In genomic region chr3:121690777-121691405, GRCh38 we compare ENCODE assay signal across 11 cellular contexts. TPM values are rescaled to one million over a fixed set of nuclear protein-coding genes. Genes with fewer than 3 reads are reported as not detected.
DNase-seq lines count a peak whose midpoint lies in the region; ATAC-seq, FAIRE-seq and TF ChIP-seq lines count a peak whose summit lies in the region.
"Had no signal": no experiment of that assay in that cellular context is flagged by ENCODE, and none has a peak within 500 bp of the region (broad histone marks: within the 10 kb centered on the region; RNA-seq: fewer than 3 reads in every experiment).

No MANE protein-coding gene starts in this region.

- TF ChIP-seq EP300 in GM12878 (IDR thresholded peaks at IDR 0.05; ENCODE audit: borderline replicate concordance in 1 of 2, control insufficient read depth in 1 of 2, low read depth in 2 of 2, low read length in 2 of 2) = no peak

- H3K9ac ChIP-seq in GM12878 (ENCODE audit: control insufficient read depth, insufficient read depth, low read length) = no peak overlapping the region

- peaks cover 2 to 8% of the 10 kb centered on the region in 2 experiments for H3K36me3 ChIP-seq in GM12878 (ENCODE audit: control insufficient read depth in 2 of 2, insufficient read depth in 2 of 2, low read length in 1 of 2)

- H2AFZ ChIP-seq in GM12878 (ENCODE audit: control insufficient read depth, low read depth, low read length) = no peak overlapping the region

- no peaks in the 10 kb centered on the region for H3K79me2 ChIP-seq in GM12878 (ENCODE audit: control insufficient read depth, insufficient read depth, low read length)

- ATAC-seq in GM18508 (IDR thresholded peaks at IDR 0.05; ENCODE audit: insufficient read depth, unreplicated experiment) (peak; percentile 79), GM19463 (IDR thresholded peaks at IDR 0.05; ENCODE audit: unreplicated experiment) (peak; percentile 86), HG03354 (IDR thresholded peaks at IDR 0.05; ENCODE audit: poor library complexity, severe bottlenecking, unreplicated experiment) (peak; percentile 82), GM12878 (peak; percentile 88), GM18505 (IDR thresholded peaks at IDR 0.05; ENCODE audit: unreplicated experiment) (no peak), HG02588 (IDR thresholded peaks at IDR 0.05; ENCODE audit: unreplicated experiment) (no peak)
- ATAC-seq: Panc1 had no signal

- RAD21 ChIA-PET in GM12878 (lab: Charles Lee; ENCODE audit: unreplicated experiment) = interaction anchor here (0.6 to 1.4 kb wide), 4 partner anchors 8 to 144 kb away, joined by 3 to 8 read pairs (median 3); no protein-coding TSS in a partner anchor

- no peaks in the 10 kb centered on the region for H4K20me1 ChIP-seq in GM12878 (ENCODE audit: control insufficient read depth, insufficient read depth)

- in situ Hi-C loops in GM12878 (cut with MboI) = no loop called here

- TF ChIP-seq RAD21 in GM12878 (IDR thresholded peaks at IDR 0.05; ENCODE audit: insufficient read depth, low read depth, low read length) = no peak

- H3K9me3 ChIP-seq in GM12878 (replicated peaks; ENCODE audit: control insufficient read depth, insufficient read depth, low read length) = no peaks in the 10 kb centered on the region

- H3K27me3 ChIP-seq in GM12878 (replicated peaks in 1 of 2; ENCODE audit: control insufficient read depth in 2 of 2, insufficient read depth in 2 of 2, low read length in 1 of 2) = no peaks in the 10 kb centered on the region

- FAIRE-seq in GM12878 (lab: Jason Lieb, UNC) = peak; percentile 23
- FAIRE-seq: TTC549 had no signal

- intact Hi-C loops in GM12878 (cut with micrococcal nuclease; ENCODE audit: unreplicated experiment) = no loop called here

- whole genome bisulfite sequencing in GM12878 (ENCODE audit: insufficient coverage, insufficient replicate concordance, low lambda C conversion rate, missing lambda C conversion rate) = 42% methylated on average over 2 of the region's 2 CpGs

- TF ChIP-seq CTCF in GM12878 (IDR thresholded peaks at IDR 0.05 in 2 of 3, conservative IDR thresholded peaks at IDR 0.05 in 1 of 3; ENCODE audit: control insufficient read depth in 2 of 3, extremely low read depth in 1 of 3, insufficient read depth in 1 of 3, low read depth in 3 of 3, low read length in 3 of 3) = no peak

- POLR2A ChIA-PET in GM12878 (lab: Charles Lee) = interaction anchor here (0.6 to 1.9 kb wide), 7 partner anchors 8 to 130 kb away, joined by 3 to 7 read pairs (median 4); partner anchors contain the start of gene HCLS1

- CTCF ChIA-PET in GM12878 (lab: Yijun Ruan, JAX) = interaction anchor here (0.7 to 3.1 kb wide), 7 partner anchors 9 to 566 kb away, joined by 3 to 9 read pairs (median 4); no protein-coding TSS in a partner anchor

- BruUV-seq in GM12878 (replicated peaks; lab: Mats Ljungman, UMichigan) = no TSS peak

- H3K4me1 ChIP-seq in GM12878 (ENCODE audit: control insufficient read depth, insufficient read depth, low read length) = peaks cover 14% of the 10 kb centered on the region

- TF ChIP-seq POLR2A in GM12878 (IDR thresholded peaks at IDR 0.05; ENCODE audit: low read depth, low read length) = no peak
- TF ChIP-seq POLR2A in GM18505 (IDR thresholded peaks at IDR 0.05; ENCODE audit: borderline replicate concordance, extremely low read depth, insufficient read depth, insufficient read length) = no peak

- H3K27ac ChIP-seq in GM12878 (ENCODE audit: control insufficient read depth, insufficient read depth) = peak overlapping the region; percentile 50; the same call in 1 of the 2 replicates

- DNase-seq in GM12878 (ENCODE audit: low read depth, low spot score) (peak; percentile 23), iPS-NIHi11 (ENCODE audit: low spot score) (no peak)
- DNase-seq: activated gamma-delta T cell, NCI-H1417 treated with DMSO at 0.1 percent for 48 hours had no signal

- no peak overlapping the region for H3K4me3 ChIP-seq in GM12878

- peak overlapping the region; percentile 23 for H3K4me2 ChIP-seq in GM12878 (ENCODE audit: control insufficient read depth, insufficient read depth)

- SMC1A ChIA-PET in GM12878 (lab: Charles Lee; ENCODE audit: uncharacterized antibody, unreplicated experiment) = interaction anchor here (0.6 to 4.4 kb wide), 13 partner anchors 9 to 329 kb away, joined by 3 to 26 read pairs (median 3); partner anchors contain the start of genes EAF2 and IQCB1

TF ChIP-seq in GM12878, 131 proteins besides CTCF, POLR2A, EP300 and RAD21 (continues in another document):
- TF ChIP-seq HDAC2 (IDR thresholded peaks at IDR 0.05) (no peak), KDM1A (IDR thresholded peaks at IDR 0.05; ENCODE audit: borderline replicate concordance) (no peak), CHD1 (IDR thresholded peaks at IDR 0.05; ENCODE audit: low read depth, low read length) (no peak), E2F8 (IDR thresholded peaks at IDR 0.05; ENCODE audit: low read depth, partially characterized antibody) (no peak), IRF3 (IDR thresholded peaks at IDR 0.05) (no peak), SREBF2 (IDR thresholded peaks at IDR 0.05; ENCODE audit: low read length) (no peak), MXI1 (IDR thresholded peaks at IDR 0.05; ENCODE audit: low read depth, low read length) (no peak), BMI1 (IDR thresholded peaks at IDR 0.05; ENCODE audit: borderline replicate concordance) (no peak), ZZZ3 (IDR thresholded peaks at IDR 0.05; ENCODE audit: control insufficient read depth, insufficient read length, low read depth) (no peak), EED (IDR thresholded peaks at IDR 0.05; ENCODE audit: low read depth) (no peak), SPI1 (IDR thresholded peaks at IDR 0.05; ENCODE audit: borderline replicate concordance, insufficient read depth, low read depth, low read length) (peak; percentile 34; the same call in 1 of the 2 replicates)

RNA-seq across cellular contexts. Expression of gene HCLS1, which starts 30.2 kb away (rescaled TPM):
- total RNA-seq in GM12878 (2013; cell fraction: nucleolus; rRNA removed) = 212 and 226 TPM in 2 replicates
- total RNA-seq in GM12878 (2014; rRNA removed) = 240 and 260 TPM in 2 replicates
- 212 and 221 TPM in 2 replicates for total RNA-seq in GM12878 (2014; rRNA removed; fragmentation: Illumina TruSeq; extraction: Trizol)
- total RNA-seq in GM12878 (2021) = 232 and 237 TPM in 2 replicates
- polyA plus RNA-seq in GM12878 (2011; ENCODE audit: low read depth) = 140 TPM
- 168 and 195 TPM in 2 replicates for polyA plus RNA-seq in GM12878 (2011; rRNA removed)
- polyA plus RNA-seq in GM12878 (2011; cell fraction: cytosol; rRNA removed) = 161 and 180 TPM in 2 replicates
- polyA plus RNA-seq in GM12878 (2011; cell fraction: nucleus; rRNA removed) = 255 and 288 TPM in 2 replicates
- 166 and 209 TPM in 2 replicates for polyA plus RNA-seq in GM12878 (2012)
- polyA plus RNA-seq in GM12878 (2014; fragmentation: Illumina TruSeq; extraction: Trizol) = 344 and 401 TPM in 2 replicates
- 10 to 100 TPM; 51.6 to 76.2 TPM for polyA plus RNA-seq in GM12878 (2014; fragmentation: Nextera tagmentation; extraction: Ambion mirVana)
- 225 and 226 TPM in 2 replicates for polyA plus RNA-seq in GM12878 (2014; rRNA removed)
- polyA plus RNA-seq in GM12878 (2016; fragmentation: Nextera tagmentation; extraction: Ambion mirVana) = 100 to 1,000 TPM; 271 to 303 TPM
- 156 and 160 TPM in 2 replicates for polyA minus RNA-seq in GM12878 (2011; rRNA and poly(A)+ RNA removed)
- 46.1 and 55.5 TPM in 2 replicates for polyA minus RNA-seq in GM12878 (2011; cell fraction: cytosol; rRNA and poly(A)+ RNA removed)
- polyA minus RNA-seq in GM12878 (2011; cell fraction: nucleus; rRNA and poly(A)+ RNA removed) = 64.2 and 97.4 TPM in 2 replicates

RNA-seq across cellular contexts. Expression of gene GOLGB1, which starts 58.6 kb away (rescaled TPM):
- total RNA-seq in GM12878 (2013; cell fraction: nucleolus; rRNA removed) = 54.1 and 61.2 TPM in 2 replicates
- 18.9 and 19.9 TPM in 2 replicates for total RNA-seq in GM12878 (2014; rRNA removed)
- 30.2 and 34.0 TPM in 2 replicates for total RNA-seq in GM12878 (2014; rRNA removed; fragmentation: Illumina TruSeq; extraction: Trizol)
- 24.7 and 26.7 TPM in 2 replicates for total RNA-seq in GM12878 (2021)
- 15.8 TPM for polyA plus RNA-seq in GM12878 (2011; ENCODE audit: low read depth)
- 18.8 and 25.7 TPM in 2 replicates for polyA plus RNA-seq in GM12878 (2011; rRNA removed)
- 10.1 and 11.1 TPM in 2 replicates for polyA plus RNA-seq in GM12878 (2011; cell fraction: cytosol; rRNA removed)
- 28.7 and 31.5 TPM in 2 replicates for polyA plus RNA-seq in GM12878 (2011; cell fraction: nucleus; rRNA removed)
- polyA plus RNA-seq in GM12878 (2012) = 20.3 and 23.3 TPM in 2 replicates
- 26.3 and 27.1 TPM in 2 replicates for polyA plus RNA-seq in GM12878 (2014; fragmentation: Illumina TruSeq; extraction: Trizol)
- 1 to 10 TPM; 7.4 to 9.6 TPM for polyA plus RNA-seq in GM12878 (2014; fragmentation: Nextera tagmentation; extraction: Ambion mirVana)
- 13.2 and 15.9 TPM in 2 replicates for polyA plus RNA-seq in GM12878 (2014; rRNA removed)
- 10 to 100 TPM; 33.3 to 34.5 TPM for polyA plus RNA-seq in GM12878 (2016; fragmentation: Nextera tagmentation; extraction: Ambion mirVana)
- 12.8 and 14.0 TPM in 2 replicates for polyA minus RNA-seq in GM12878 (2011; rRNA and poly(A)+ RNA removed)
- 8.7 and 15.7 TPM in 2 replicates for polyA minus RNA-seq in GM12878 (2011; cell fraction: cytosol; rRNA and poly(A)+ RNA removed)
- 12.1 and 13.5 TPM in 2 replicates for polyA minus RNA-seq in GM12878 (2011; cell fraction: nucleus; rRNA and poly(A)+ RNA removed)

Comparison
In these comparisons a context has a peak if more than half of its experiments do, and no peak if none do; other contexts are left out.
1. ATAC-seq: peak in GM18508 (single experiment), GM19463 (single experiment), HG03354 (single experiment) and GM12878 (single experiment); none in GM18505 (single experiment) and HG02588 (single experiment).